15 cellular contexts compared by ENCODE assay signal in genomic region chr21:38774152-38774551, GRCh38. TPM values are rescaled to one million over a fixed set of nuclear protein-coding genes. Genes with fewer than 3 reads are reported as not detected.
DNase-seq lines count a peak whose midpoint lies in the region; ATAC-seq and TF ChIP-seq lines count a peak whose summit lies in the region.
"Had no signal": no experiment of that assay in that cellular context is flagged by ENCODE, and none has a peak within 500 bp of the region (broad histone marks: within the 10 kb centered on the region; RNA-seq: fewer than 3 reads in every experiment).

No MANE protein-coding gene starts in this region.

- H3K27me3 Mint-ChIP-seq in MCF 10A (ENCODE audit: insufficient read depth, unreplicated experiment): no peaks in the 10 kb centered on the region

- peak overlapping the region; percentile 56 for H3K4me3 Mint-ChIP-seq in MCF 10A (ENCODE audit: unreplicated experiment)
- H3K4me3 Mint-ChIP-seq: CD14-positive monocyte had no signal

- H3K27ac ChIP-seq in breast epithelium (peak overlapping the region in 1 of 2 donors; percentile 48), mesenchymal stem cell (ENCODE audit: low read length, poor library complexity, severe bottlenecking) (no peak overlapping the region), upper lobe of left lung (peak overlapping the region in 3 of 4 donors; percentile 4 to 35 (median 14))
- H3K27ac ChIP-seq: parathyroid adenoma had no signal

- POLR2A ChIA-PET in MCF 10A (lab: Yijun Ruan, JAX): interaction anchor here (0.7 to 8.5 kb wide), 9 partner anchors 13 to 65 kb away, joined by 3 to 110 read pairs (median 6); partner anchors contain the start of gene ETS2

- no peak overlapping the region for H3K4ac ChIP-seq in mesenchymal stem cell (ENCODE audit: low read depth in 1 of 2, low read length in 2 of 2)

- CTCF ChIA-PET in MCF 10A (lab: Yijun Ruan, JAX): interaction anchor here (0.6 kb wide), 1 partner anchor 30 kb away, joined by 3 read pairs; no protein-coding TSS in a partner anchor

- no peak overlapping the region for H2AK5ac ChIP-seq in mesenchymal stem cell (ENCODE audit: low read length, severe bottlenecking)

- no peak overlapping the region for H2AFZ ChIP-seq in mesenchymal stem cell (ENCODE audit: low read depth, low read length)
- H2AFZ ChIP-seq: parathyroid adenoma had no signal

- DNase-seq in MCF 10A (ENCODE audit: unreplicated experiment): no peak
- DNase-seq in breast epithelium (ENCODE audit: low spot score in 2 of 2): no peak
- peak; percentile 40 to 75 for DNase-seq in cardiac fibroblast (ENCODE audit: low read depth in 2 of 2)
- no peak for DNase-seq in mesenchymal stem cell
- DNase-seq in upper lobe of left lung: no peak
- DNase-seq in H4 (ENCODE audit: low spot score): no peak
- DNase-seq in HUDEP-2 (lab: John Stamatoyannopoulos, UW; ENCODE audit: unreplicated experiment in 76 of 76): no peak
- DNase-seq: activated CD4-positive, alpha-beta T cell treated with anti-CD3 and anti-CD28 coated beads for 36 hours; left colon; NCI-H1436; NCI-H774; stimulated activated CD4-positive, alpha-beta T cell treated with anti-CD3 and anti-CD28 coated beads, Interleukin-2, amount 100 ng/mL, for 48 hours had no signal

- H4K8ac ChIP-seq in mesenchymal stem cell (ENCODE audit: low read length): no peak overlapping the region

- H4K91ac ChIP-seq in mesenchymal stem cell (ENCODE audit: low read length): peak overlapping the region; percentile 70

- H3K4me2 ChIP-seq in mesenchymal stem cell (ENCODE audit: low read length, poor library complexity, severe bottlenecking): no peak overlapping the region

- no peaks in the 10 kb centered on the region for H3K27me3 ChIP-seq in breast epithelium
- H3K27me3 ChIP-seq in mesenchymal stem cell (ENCODE audit: control insufficient read depth in 1 of 2, insufficient read depth in 1 of 2, low read length in 2 of 2): no peaks in the 10 kb centered on the region
- H3K27me3 ChIP-seq in upper lobe of left lung: no peaks in the 10 kb centered on the region

- H3K9me3 ChIP-seq in breast epithelium (peaks cover 0 to 8% of the 10 kb centered on the region in 2 donors), mesenchymal stem cell (ENCODE audit: control insufficient read depth, low read length) (peaks cover 12% of the 10 kb centered on the region), upper lobe of left lung (peaks cover 0 to 7% (median 0%) of the 10 kb centered on the region in 4 donors)

- intact Hi-C loops in MCF 10A (cut with micrococcal nuclease) (no loop called here), breast epithelium (cut with DNase I; ENCODE audit: low total_unique reads) (no loop called here)

- ATAC-seq in upper lobe of left lung (ENCODE audit: low FRiP score in 2 of 2) (no peak), HG02840 (IDR thresholded peaks at IDR 0.05; ENCODE audit: low FRiP score, unreplicated experiment) (no peak)
- ATAC-seq: activated CD4-positive, alpha-beta T cell treated with anti-CD3 and anti-CD28 coated beads for 36 hours; left colon had no signal

- H3K27ac Mint-ChIP-seq in MCF 10A (ENCODE audit: low read depth, unreplicated experiment): peak overlapping the region; percentile 95

- H3K36me3 Mint-ChIP-seq in MCF 10A (ENCODE audit: insufficient read depth, unreplicated experiment): no peaks in the 10 kb centered on the region
- H3K36me3 Mint-ChIP-seq: CD14-positive monocyte had no signal

- 69% methylated on average over 5 of the region's 5 CpGs for WGBS in mesenchymal stem cell
- WGBS in upper lobe of left lung, 2 donors: 74 to 76% methylated on average over 5 of the region's 5 CpGs

- no peak overlapping the region for H3K4me3 ChIP-seq in breast epithelium
- no peak overlapping the region for H3K4me3 ChIP-seq in cardiac fibroblast (replicated peaks in 1 of 2; ENCODE audit: low read depth in 2 of 2, low read length in 2 of 2)
- no peak overlapping the region for H3K4me3 ChIP-seq in mesenchymal stem cell (ENCODE audit: insufficient read depth in 1 of 2, low read depth in 1 of 2, low read length in 2 of 2)
- no peak overlapping the region for H3K4me3 ChIP-seq in upper lobe of left lung

- peak overlapping the region; percentile 30 for H3K9ac ChIP-seq in mesenchymal stem cell (ENCODE audit: low read length)
- H3K9ac ChIP-seq: parathyroid adenoma had no signal

- no peaks in the 10 kb centered on the region for H3K79me1 ChIP-seq in mesenchymal stem cell (replicated peaks; ENCODE audit: low read length, poor library complexity, severe bottlenecking)

- BruUV-seq in MCF 10A (replicated peaks; lab: Mats Ljungman, UMichigan): no TSS peak

- no peak for TF ChIP-seq CTCF in MCF 10A (IDR thresholded peaks at IDR 0.05; ENCODE audit: unreplicated experiment)
- no peak for TF ChIP-seq CTCF in breast epithelium (IDR thresholded peaks at IDR 0.05)
- no peak for TF ChIP-seq CTCF in cardiac fibroblast (IDR thresholded peaks at IDR 0.05; ENCODE audit: low read depth, low read length)
- no peak for TF ChIP-seq CTCF in upper lobe of left lung (IDR thresholded peaks at IDR 0.05)

- no peak overlapping the region for H2BK5ac ChIP-seq in mesenchymal stem cell (ENCODE audit: low read depth, low read length, poor library complexity, severe bottlenecking)

- no peaks in the 10 kb centered on the region for H3K9me3 Mint-ChIP-seq in MCF 10A (ENCODE audit: unreplicated experiment)

- no peaks in the 10 kb centered on the region for H3K4me1 ChIP-seq in breast epithelium
- peaks cover 10% of the 10 kb centered on the region for H3K4me1 ChIP-seq in mesenchymal stem cell (ENCODE audit: control insufficient read depth, insufficient read depth, low read depth, low read length)
- peaks cover 0 to 13% (median 7%) of the 10 kb centered on the region in 4 donors for H3K4me1 ChIP-seq in upper lobe of left lung
- H3K4me1 ChIP-seq: parathyroid adenoma had no signal

- peak overlapping the region; percentile 64 for H2BK120ac ChIP-seq in mesenchymal stem cell (ENCODE audit: low read depth, low read length)

- no peak for TF ChIP-seq EP300 in upper lobe of left lung (IDR thresholded peaks at IDR 0.05)

- no peak overlapping the region for H3K23ac ChIP-seq in mesenchymal stem cell (ENCODE audit: low read length in 2 of 2)

- peak overlapping the region; percentile 26 for H2BK15ac ChIP-seq in mesenchymal stem cell (ENCODE audit: low read depth, poor library complexity, severe bottlenecking)

- no peak overlapping the region for H3K18ac ChIP-seq in mesenchymal stem cell (ENCODE audit: low read depth in 1 of 2, low read length in 2 of 2)

- TF ChIP-seq POLR2A in breast epithelium (IDR thresholded peaks at IDR 0.05) (no peak), upper lobe of left lung (IDR thresholded peaks at IDR 0.05) (no peak)

- peaks cover 31% of the 10 kb centered on the region for H3K4me1 Mint-ChIP-seq in MCF 10A (ENCODE audit: insufficient read depth, unreplicated experiment)

- H3K36me3 ChIP-seq in breast epithelium: no peaks in the 10 kb centered on the region
- H3K36me3 ChIP-seq in mesenchymal stem cell (ENCODE audit: control insufficient read depth in 1 of 2, insufficient read depth in 2 of 2, low read depth in 1 of 2, low read length in 2 of 2): no peaks in the 10 kb centered on the region
- H3K36me3 ChIP-seq in upper lobe of left lung: no peaks in the 10 kb centered on the region

- no peak overlapping the region for H3K14ac ChIP-seq in mesenchymal stem cell (ENCODE audit: low read length in 2 of 2)

- H2BK12ac ChIP-seq in mesenchymal stem cell (ENCODE audit: low read length in 2 of 2): peak overlapping the region in 1 of 2 experiments; percentile 99

RNA-seq across cellular contexts. Expression of gene ETS2, which starts 31.6 kb away (rescaled TPM):
- total RNA-seq in MCF 10A (2022): 109 and 126 TPM in 2 replicates
- total RNA-seq in breast epithelium: 10 to 100 TPM; 48.0 to 60.0 (median 57.5) TPM
- 85.3 TPM for polyA plus RNA-seq in mesenchymal stem cell (2013, experiment 1 of 2)
- polyA plus RNA-seq in mesenchymal stem cell (2013, experiment 2 of 2): 83.5 TPM
- 100 to 1,000 TPM in 5 of 6 donors, 10 to 100 TPM in 1; 70.2 to 215 (median 143) TPM for total RNA-seq in upper lobe of left lung
- 31.3 and 36.1 TPM in 2 replicates for total RNA-seq in H4 (2014; rRNA removed; shearing (Covaris generic))

Comparison
In these comparisons a context has a peak if more than half of its experiments do, and no peak if none do; other contexts are left out.
1. DNase-seq: peak in cardiac fibroblast (2 of 2); none in MCF 10A (single experiment), breast epithelium (0 of 2), mesenchymal stem cell (single experiment), upper lobe of left lung (0 of 2), H4 (single experiment) and HUDEP-2 (0 of 76).